ENCODE assay signal across 20 cellular contexts in the genomic region with DNA sequence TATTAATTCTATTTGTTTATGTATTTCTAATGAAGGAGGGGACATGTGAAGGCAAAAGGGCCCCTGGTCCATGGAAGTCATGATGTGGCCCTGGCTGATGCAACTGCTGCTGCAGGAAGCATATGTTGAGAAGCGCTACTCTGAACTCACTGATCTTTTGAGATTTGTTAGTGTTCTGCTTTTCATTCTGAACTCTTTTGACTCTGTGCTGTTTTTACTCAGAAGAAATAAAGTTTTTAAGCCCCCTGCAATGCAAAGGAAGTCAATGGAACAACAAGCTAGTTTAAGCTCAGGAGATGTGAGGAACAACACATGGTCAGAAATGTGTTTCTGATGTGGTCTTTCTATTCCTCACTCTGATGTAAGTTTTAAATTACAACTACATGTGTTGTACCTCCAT.
DNase-seq lines count a peak whose midpoint lies in the region; ATAC-seq and TF ChIP-seq lines count a peak whose summit lies in the region.
"Had no signal": no experiment of that assay in that cellular context is flagged by ENCODE, and none has a peak within 500 bp of the region (broad histone marks: within the 10 kb centered on the region; RNA-seq: fewer than 3 reads in every experiment).

No MANE protein-coding gene starts in this region.

- H2AFZ ChIP-seq in OCI-LY1 (ENCODE audit: low read length): peak overlapping the region; percentile 88; the same call in 1 of the 2 replicates

- no peaks in the 10 kb centered on the region for H3K36me3 ChIP-seq in OCI-LY1 (ENCODE audit: insufficient read depth, low read length)

- DNase-seq in activated T-cell treated with anti-CD3 and anti-CD28 coated beads, Interleukin-2, amount 50 U/mL, for 72 hours: peak in 1 of 2 donors; percentile 8
- DNase-seq in activated T-cell treated with anti-CD3 and anti-CD28 coated beads, Interleukin-2, amount 50 U/mL, for 48 hours: no peak
- DNase-seq in astrocyte of the spinal cord (ENCODE audit: low read depth, low spot score) (peak; percentile 17), foreskin fibroblast (no peak), iPS-NIHi11 (ENCODE audit: low spot score) (no peak)
- DNase-seq: amniotic stem cell; C1 segment of cervical spinal cord; endodermal cell; NCI-H1105; NCI-H446 treated with DMSO at 0.1 percent for 48 hours; NK-92 treated with Interleukin-12 subunit alpha and Interleukin-12 subunit beta, amount 100 ng/mL, for 24 hours; nucleus accumbens; SK-N-SH had no signal

- H3K9ac ChIP-seq in OCI-LY1 (ENCODE audit: low read length): no peak overlapping the region
- H3K9ac ChIP-seq: SK-N-SH had no signal

- H3F3A ChIP-seq in OCI-LY1 (ENCODE audit: insufficient read depth, low read length): no peaks in the 10 kb centered on the region

- peaks cover 0 to 1% of the 10 kb centered on the region in 2 donors for H3K36me3 Mint-ChIP-seq in activated T-cell treated with anti-CD3 and anti-CD28 coated beads, Interleukin-2, amount 50 U/mL, for 72 hours (ENCODE audit: insufficient read depth in 2 of 2)
- no peaks in the 10 kb centered on the region for H3K36me3 Mint-ChIP-seq in stimulated activated naive CD8-positive, alpha-beta T cell treated with anti-CD3 and anti-CD28 coated beads, Interleukin-15, Interleukin-2, amounts not matched to agents 100 ng/mL and 50 ng/mL, for 24 hours (ENCODE audit: low read depth)
- H3K36me3 Mint-ChIP-seq: type B pancreatic cell had no signal

- no peaks in the 10 kb centered on the region for H3K27me3 ChIP-seq in OCI-LY1 (ENCODE audit: insufficient read depth, low read length)

- no peak overlapping the region for H3K27ac ChIP-seq in OCI-LY1 (ENCODE audit: low read depth, low read length, poor library complexity, severe bottlenecking)
- H3K27ac ChIP-seq: coronary artery, HL-60, RWPE1 had no signal

- peak overlapping the region; percentile 83 for H3K27ac Mint-ChIP-seq in activated T-cell treated with anti-CD3 and anti-CD28 coated beads, Interleukin-2, amount 50 U/mL, for 72 hours
- H3K27ac Mint-ChIP-seq in stimulated activated naive CD8-positive, alpha-beta T cell treated with anti-CD3 and anti-CD28 coated beads, Interleukin-15, Interleukin-2, amounts not matched to agents 100 ng/mL and 50 ng/mL, for 24 hours: peak overlapping the region; percentile 88
- H3K27ac Mint-ChIP-seq: activated T-helper 1 cell treated with anti-CD3 and anti-CD28 coated beads, Interleukin-12 subunit alpha, Interleukin-12 subunit beta, Interleukin-2, Interleukin-4 antibody, amounts not matched to agents 30 ng/mL and 10 ng/mL and 1 ng/mL, durations not matched to agents 14 hours and 24 hours and 36 hours; endodermal cell; type B pancreatic cell had no signal

- H3K4me3 ChIP-seq in OCI-LY1 (ENCODE audit: low read depth, low read length, poor library complexity, severe bottlenecking) (no peak overlapping the region), astrocyte of the spinal cord (ENCODE audit: low read depth, low read length) (no peak overlapping the region), foreskin fibroblast (ENCODE audit: low read depth in 1 of 2, low read length in 2 of 2) (no peak overlapping the region)
- H3K4me3 ChIP-seq: coronary artery had no signal

- ATAC-seq in activated T-cell treated with anti-CD3 and anti-CD28 coated beads, Interleukin-2, amount 50 U/mL, for 72 hours (replicated peaks in 1 of 2): peak in 1 of 2 donors; percentile 48

- no peaks in the 10 kb centered on the region for H3K9me3 Mint-ChIP-seq in activated T-cell treated with anti-CD3 and anti-CD28 coated beads, Interleukin-2, amount 50 U/mL, for 72 hours
- H3K9me3 Mint-ChIP-seq in stimulated activated naive CD8-positive, alpha-beta T cell treated with anti-CD3 and anti-CD28 coated beads, Interleukin-15, Interleukin-2, amounts not matched to agents 100 ng/mL and 50 ng/mL, for 24 hours: no peaks in the 10 kb centered on the region
- H3K9me3 Mint-ChIP-seq: activated T-helper 1 cell treated with anti-CD3 and anti-CD28 coated beads, Interleukin-12 subunit alpha, Interleukin-12 subunit beta, Interleukin-2, Interleukin-4 antibody, amounts not matched to agents 30 ng/mL and 10 ng/mL and 1 ng/mL, durations not matched to agents 14 hours and 24 hours and 36 hours; type B pancreatic cell had no signal

- H3K4me1 ChIP-seq in OCI-LY1 (ENCODE audit: insufficient read depth, low read length, severe bottlenecking): peaks cover 10% of the 10 kb centered on the region

- no peaks in the 10 kb centered on the region for H3K27me3 Mint-ChIP-seq in activated T-cell treated with anti-CD3 and anti-CD28 coated beads, Interleukin-2, amount 50 U/mL, for 72 hours (ENCODE audit: low read depth)
- H3K27me3 Mint-ChIP-seq in stimulated activated naive CD8-positive, alpha-beta T cell treated with anti-CD3 and anti-CD28 coated beads, Interleukin-15, Interleukin-2, amounts not matched to agents 100 ng/mL and 50 ng/mL, for 24 hours: no peaks in the 10 kb centered on the region
- H3K27me3 Mint-ChIP-seq: type B pancreatic cell had no signal

- peaks cover 21% of the 10 kb centered on the region for H3K4me1 Mint-ChIP-seq in activated T-cell treated with anti-CD3 and anti-CD28 coated beads, Interleukin-2, amount 50 U/mL, for 72 hours (ENCODE audit: low read depth)
- peaks cover 29% of the 10 kb centered on the region for H3K4me1 Mint-ChIP-seq in stimulated activated naive CD8-positive, alpha-beta T cell treated with anti-CD3 and anti-CD28 coated beads, Interleukin-15, Interleukin-2, amounts not matched to agents 100 ng/mL and 50 ng/mL, for 24 hours (ENCODE audit: low read depth)
- H3K4me1 Mint-ChIP-seq: endodermal cell had no signal

- TF ChIP-seq CTCF in OCI-LY1 (IDR thresholded peaks at IDR 0.05; ENCODE audit: low read length): no peak
- no peak for TF ChIP-seq CTCF in astrocyte of the spinal cord (IDR thresholded peaks at IDR 0.05; ENCODE audit: low read depth, low read length)
- TF ChIP-seq CTCF in foreskin fibroblast (IDR thresholded peaks at IDR 0.05; ENCODE audit: low read depth, low read length): no peak

- H3K9me3 ChIP-seq in OCI-LY1 (ENCODE audit: low read length): no peaks in the 10 kb centered on the region
- H3K9me3 ChIP-seq: SK-N-SH had no signal

- no peaks in the 10 kb centered on the region for H4K20me1 ChIP-seq in OCI-LY1 (ENCODE audit: insufficient read depth, low read length)

- H3K9me2 ChIP-seq in OCI-LY1 (ENCODE audit: low read depth, low read length): no peaks in the 10 kb centered on the region
- H3K9me2 ChIP-seq: SK-N-SH had no signal

- no peaks in the 10 kb centered on the region for H3K79me2 ChIP-seq in OCI-LY1 (ENCODE audit: insufficient read depth, low read length)

- H3K4me3 Mint-ChIP-seq in activated T-cell treated with anti-CD3 and anti-CD28 coated beads, Interleukin-2, amount 50 U/mL, for 72 hours: peak overlapping the region; percentile 31 to 39
- H3K4me3 Mint-ChIP-seq in stimulated activated naive CD8-positive, alpha-beta T cell treated with anti-CD3 and anti-CD28 coated beads, Interleukin-15, Interleukin-2, amounts not matched to agents 100 ng/mL and 50 ng/mL, for 24 hours: no peak overlapping the region
- H3K4me3 Mint-ChIP-seq: activated T-helper 1 cell treated with anti-CD3 and anti-CD28 coated beads, Interleukin-12 subunit alpha, Interleukin-12 subunit beta, Interleukin-2, Interleukin-4 antibody, amounts not matched to agents 30 ng/mL and 10 ng/mL and 1 ng/mL, durations not matched to agents 14 hours and 24 hours and 36 hours; endodermal cell; type B pancreatic cell had no signal

- in situ Hi-C loops in astrocyte of the spinal cord (cut with HindIII; ENCODE audit: low sequenced_read_pairs): no loop called here

- H3K4me2 ChIP-seq in OCI-LY1 (ENCODE audit: low read length): no peak overlapping the region
- H3K4me2 ChIP-seq: SK-N-SH had no signal
